In the genomic region with DNA sequence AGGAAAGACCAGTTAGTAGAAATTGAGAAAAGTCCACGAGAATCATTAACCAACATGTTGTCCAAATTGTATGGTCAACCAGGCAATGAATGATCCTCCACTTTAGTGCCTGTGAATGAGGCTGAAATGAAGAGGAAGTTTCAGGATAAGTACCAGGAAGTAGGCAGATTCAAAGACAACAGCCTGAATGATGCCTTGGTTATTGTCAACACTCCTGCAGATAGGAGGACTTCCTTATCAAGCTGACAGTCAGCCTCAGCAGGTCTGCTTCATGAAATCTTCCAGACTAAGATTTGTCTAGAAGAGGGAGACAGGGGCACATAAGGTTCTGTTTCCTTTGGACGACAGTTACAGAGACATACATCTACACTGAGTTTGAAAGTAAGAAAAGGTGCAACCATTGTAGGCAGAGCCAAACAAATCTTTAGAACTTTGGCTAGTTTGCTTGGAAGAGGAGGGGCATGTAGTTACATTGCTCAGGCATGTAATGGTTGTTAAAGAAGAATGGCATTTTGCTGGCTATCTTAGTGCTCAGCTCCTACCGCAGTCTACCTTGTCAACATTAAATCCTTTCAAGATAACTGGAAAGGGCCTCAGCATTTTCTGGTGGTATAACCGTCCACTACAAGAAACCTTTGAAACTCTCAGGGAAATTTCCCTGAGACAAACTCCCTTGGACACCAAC, we compare ENCODE assay signal across 19 cellular contexts.
A peak's percentile ranks its signal among the peaks of the same experiment; 100 is the strongest.
DNase-seq lines count a peak whose midpoint lies in the region; ATAC-seq and TF ChIP-seq lines count a peak whose summit lies in the region.
"Had no signal": no experiment of that assay in that cellular context is flagged by ENCODE, and none has a peak within 500 bp of the region (broad histone marks: within the 10 kb centered on the region; RNA-seq: fewer than 3 reads in every experiment).

No MANE protein-coding gene starts in this region.

- H3K4me1 ChIP-seq in cardiac muscle cell (ENCODE audit: low read depth): peaks cover 30% of the 10 kb centered on the region
- H3K4me1 ChIP-seq in transverse colon: peaks cover 13 to 44% (median 29%) of the 10 kb centered on the region in 4 donors
- peaks cover 24% of the 10 kb centered on the region for H3K4me1 ChIP-seq in MM.1S (ENCODE audit: low read length)
- H3K4me1 ChIP-seq: uterus had no signal

- H3K4me2 ChIP-seq in SU-DHL-6 (ENCODE audit: low read depth, low read length, poor library complexity, severe bottlenecking): no peak overlapping the region
- H3K4me2 ChIP-seq in MM.1S (ENCODE audit: low read depth, low read length): no peak overlapping the region

- H3K27ac ChIP-seq in cardiac muscle cell: peak overlapping the region; percentile 76
- peak overlapping the region; percentile 30; the same call in 1 of the 2 replicates for H3K27ac ChIP-seq in SU-DHL-6 (ENCODE audit: low read depth, low read length)
- peak overlapping the region; percentile 29 to 57 (median 42) for H3K27ac ChIP-seq in transverse colon
- H3K27ac ChIP-seq in MM.1S (ENCODE audit: low read length): no peak overlapping the region
- H3K27ac ChIP-seq: coronary artery, uterus had no signal

- H4K20me1 ChIP-seq in SU-DHL-6 (ENCODE audit: low read depth, low read length) (peaks cover 1% of the 10 kb centered on the region; the same call in 1 of the 2 replicates), MM.1S (ENCODE audit: insufficient read depth, low read length) (peaks cover 14% of the 10 kb centered on the region)

- intact Hi-C loops in cardiac septum (cut with DNase I): no loop called here
- intact Hi-C loops in transverse colon (cut with DNase I; ENCODE audit: low total_unique reads): no loop called here

- in situ Hi-C loops in transverse colon (cut with MboI; ENCODE audit: low pct_ligation_motif_present in 1 of 4, low pct_unique_long_range_greater_than_20kb in 1 of 4, low sequenced_read_pairs in 3 of 4): no loop called here

- H2AFZ ChIP-seq in SU-DHL-6 (ENCODE audit: low read depth, low read length, severe bottlenecking) (no peak overlapping the region), MM.1S (ENCODE audit: low read length) (no peak overlapping the region)

- H3K27me3 ChIP-seq in cardiac muscle cell (no peaks in the 10 kb centered on the region), SU-DHL-6 (ENCODE audit: low read length) (no peaks in the 10 kb centered on the region), transverse colon (no peaks in the 10 kb centered on the region), MM.1S (replicated peaks; ENCODE audit: insufficient read depth, low read length) (no peaks in the 10 kb centered on the region)
- H3K27me3 ChIP-seq: uterus had no signal

- ATAC-seq in HG02840 (IDR thresholded peaks at IDR 0.05; ENCODE audit: low FRiP score, unreplicated experiment): no peak
- ATAC-seq: HCT116 had no signal

- peaks cover 100% of the 10 kb centered on the region for H3K79me2 ChIP-seq in SU-DHL-6 (ENCODE audit: insufficient read depth, low read length)
- H3K79me2 ChIP-seq in MM.1S (ENCODE audit: low read length): peaks cover 98% of the 10 kb centered on the region

- no peaks in the 10 kb centered on the region for H3K9me3 ChIP-seq in cardiac muscle cell (ENCODE audit: low read depth)
- H3K9me3 ChIP-seq in SU-DHL-6 (ENCODE audit: insufficient read depth, low read length): no peaks in the 10 kb centered on the region
- H3K9me3 ChIP-seq in transverse colon: no peaks in the 10 kb centered on the region
- H3K9me3 ChIP-seq in MM.1S (replicated peaks; ENCODE audit: insufficient read depth, low read length): no peaks in the 10 kb centered on the region
- H3K9me3 ChIP-seq: uterus had no signal

- H3K36me3 ChIP-seq in cardiac muscle cell (no peaks in the 10 kb centered on the region), SU-DHL-6 (ENCODE audit: low read length) (peaks cover 13% of the 10 kb centered on the region; the same call in 1 of the 2 replicates), transverse colon (no peaks in the 10 kb centered on the region), MM.1S (replicated peaks; ENCODE audit: insufficient read depth, low read length) (no peaks in the 10 kb centered on the region)
- H3K36me3 ChIP-seq: uterus had no signal

- no peak for TF ChIP-seq CTCF in cardiac muscle cell (IDR thresholded peaks at IDR 0.05; ENCODE audit: low read depth, low read length)
- no peak for TF ChIP-seq CTCF in SU-DHL-6 (IDR thresholded peaks at IDR 0.05; ENCODE audit: insufficient read depth, low read length, poor library complexity, severe bottlenecking)
- no peak for TF ChIP-seq CTCF in transverse colon (IDR thresholded peaks at IDR 0.05)
- no peak for TF ChIP-seq CTCF in MM.1S (IDR thresholded peaks at IDR 0.05; ENCODE audit: low read length)

- no peak for TF ChIP-seq EP300 in transverse colon (IDR thresholded peaks at IDR 0.05; ENCODE audit: low read depth)

- H3K4me3 ChIP-seq in cardiac muscle cell (no peak overlapping the region), SU-DHL-6 (ENCODE audit: insufficient read depth, low read length, poor library complexity, severe bottlenecking) (no peak overlapping the region), transverse colon (no peak overlapping the region), MM.1S (ENCODE audit: low read length) (no peak overlapping the region)
- H3K4me3 ChIP-seq: coronary artery, uterus had no signal

- DNase-seq in cardiac muscle cell (ENCODE audit: low read depth in 1 of 2, low spot score in 1 of 2) (no peak), cardiac septum (ENCODE audit: low spot score) (no peak), iPS-NIHi7 (ENCODE audit: extremely low spot score) (peak; percentile 9), transverse colon (peak; percentile 14), AG20443 (ENCODE audit: low spot score) (no peak), MM.1S (no peak)
- DNase-seq: activated CD4-positive, alpha-beta T cell treated with anti-CD3 and anti-CD28 coated beads, Interleukin-2, amount 50 U/mL, for 48 hours; COR-L47; erythroblast; GF-D8; NCI-H1417; NK-92 treated with Interleukin-12 subunit alpha and Interleukin-12 subunit beta, amount 100 ng/mL, for 24 hours; SHP77; stimulated activated naive CD4-positive, alpha-beta T cell; uterus had no signal

- H3F3A ChIP-seq in SU-DHL-6 (ENCODE audit: insufficient read depth) (peaks cover 5% of the 10 kb centered on the region; the same call in 1 of the 2 replicates), MM.1S (ENCODE audit: insufficient read depth, low read length) (no peaks in the 10 kb centered on the region)

- TF ChIP-seq POLR2A in transverse colon (IDR thresholded peaks at IDR 0.05): no peak

- H3K9ac ChIP-seq in SU-DHL-6 (ENCODE audit: low read length): no peak overlapping the region
- no peak overlapping the region for H3K9ac ChIP-seq in MM.1S (ENCODE audit: low read length)

- no peaks in the 10 kb centered on the region for H3K9me2 ChIP-seq in SU-DHL-6 (replicated peaks; ENCODE audit: insufficient read depth, low read length)
- no peaks in the 10 kb centered on the region for H3K9me2 ChIP-seq in MM.1S (replicated peaks; ENCODE audit: insufficient read depth, low read length)

- 66 to 78% methylated on average over 3 to 4 of the region's 4 CpGs for WGBS in transverse colon (ENCODE audit: low coverage in 1 of 2), 2 donors

Comparison
In these comparisons a context has a peak if more than half of its experiments do, and no peak if none do; other contexts are left out.
1. DNase-seq: peak in iPS-NIHi7 (single experiment) and transverse colon (single experiment); none in cardiac muscle cell (0 of 2), cardiac septum (single experiment), AG20443 (single experiment) and MM.1S (single experiment).